ENCODE assay signal across 10 cellular contexts in the genomic region with DNA sequence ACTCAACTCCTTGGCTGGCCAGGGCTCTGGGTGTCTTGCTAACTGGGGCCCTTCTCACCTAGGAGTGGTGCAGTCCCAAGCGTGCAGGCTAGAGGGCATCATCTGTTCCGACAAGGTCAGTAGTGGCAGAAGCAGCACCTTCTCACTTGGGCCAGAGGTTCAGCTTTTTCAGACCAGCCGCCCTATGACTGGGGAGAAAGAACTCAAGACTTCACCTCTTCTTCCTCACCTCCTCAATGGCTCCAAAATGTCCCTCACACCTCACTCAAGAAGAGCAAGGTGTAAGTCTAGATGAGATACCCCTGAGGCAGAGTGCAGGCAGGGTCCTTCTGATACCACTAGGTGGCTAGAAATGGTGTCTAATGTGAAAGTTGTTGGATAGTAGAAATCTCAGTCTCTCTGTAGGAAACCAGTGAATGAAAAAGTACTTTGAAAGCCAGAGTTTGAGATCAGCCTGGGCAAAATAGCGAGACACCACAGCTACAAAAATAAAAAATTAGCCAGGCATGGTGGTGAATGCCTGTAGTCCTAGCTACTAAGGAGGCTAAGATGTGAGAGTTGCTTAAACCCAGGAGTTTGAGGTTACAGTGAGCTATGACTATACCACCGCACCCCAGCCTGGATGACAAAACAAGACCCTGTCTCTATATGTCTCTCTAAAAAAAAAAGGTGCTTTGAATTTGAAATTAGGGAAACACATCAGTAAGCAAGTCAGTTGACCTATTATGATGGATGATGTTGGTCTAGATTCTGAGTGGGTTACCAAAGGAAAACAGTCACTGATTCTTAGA. TPM values are rescaled to one million over a fixed set of nuclear protein-coding genes. Genes with fewer than 3 reads are reported as not detected.
DNase-seq lines count a peak whose midpoint lies in the region; ATAC-seq, FAIRE-seq and TF ChIP-seq lines count a peak whose summit lies in the region.
"Had no signal": no experiment of that assay in that cellular context is flagged by ENCODE, and none has a peak within 500 bp of the region (broad histone marks: within the 10 kb centered on the region; RNA-seq: fewer than 3 reads in every experiment).

No MANE protein-coding gene starts in this region.

- H3K27ac ChIP-seq in CD8-positive, alpha-beta T cell (ENCODE audit: low read depth, low read length) = no peak overlapping the region
- H3K27ac ChIP-seq in GM23248 = no peak overlapping the region
- H3K27ac ChIP-seq in WERI-Rb-1 = no peak overlapping the region
- H3K27ac ChIP-seq in HepG2 (ENCODE audit: extremely low read length, insufficient read depth, low read length) = no peak overlapping the region

- H3K4me2 ChIP-seq in GM23248 (ENCODE audit: unreplicated experiment) = no peak overlapping the region
- no peak overlapping the region for H3K4me2 ChIP-seq in HepG2 (ENCODE audit: low read depth, low read length)

- no peak overlapping the region for H3K4me3 Mint-ChIP-seq in CD8-positive, alpha-beta T cell

- TF ChIP-seq CTCF in CD8-positive, alpha-beta T cell (IDR thresholded peaks at IDR 0.05) = peak; percentile 33
- TF ChIP-seq CTCF in WERI-Rb-1 (IDR thresholded peaks at IDR 0.05; ENCODE audit: low read depth, low read length) (peak; percentile 40; the same call in 1 of the 2 replicates), HepG2 (CRISPR knock-in tag; IDR thresholded peaks at IDR 0.05) (peak; percentile 20; the same call in 1 of the 2 replicates)

- no peaks in the 10 kb centered on the region for H3K36me3 ChIP-seq in CD8-positive, alpha-beta T cell (ENCODE audit: insufficient read depth, low read length)
- no peaks in the 10 kb centered on the region for H3K36me3 ChIP-seq in GM23248 (ENCODE audit: low read depth)
- no peaks in the 10 kb centered on the region for H3K36me3 ChIP-seq in WERI-Rb-1
- no peaks in the 10 kb centered on the region for H3K36me3 ChIP-seq in HepG2 (replicated peaks in 1 of 2; ENCODE audit: control insufficient read depth in 1 of 2, insufficient read depth in 2 of 2, low read length in 2 of 2)

- no peaks in the 10 kb centered on the region for H3K36me3 Mint-ChIP-seq in CD8-positive, alpha-beta T cell

- H3K9ac ChIP-seq in GM23248 (no peak overlapping the region), HepG2 (ENCODE audit: insufficient read depth, low read depth, low read length) (no peak overlapping the region)

- H3K4me1 Mint-ChIP-seq in CD8-positive, alpha-beta T cell (ENCODE audit: low read depth) = peaks cover 13% of the 10 kb centered on the region

- peaks cover 2% of the 10 kb centered on the region for H3K9me3 Mint-ChIP-seq in CD8-positive, alpha-beta T cell

- H3K4me1 ChIP-seq in CD8-positive, alpha-beta T cell (ENCODE audit: insufficient read depth, low read length) = peaks cover 4% of the 10 kb centered on the region
- H3K4me1 ChIP-seq in GM23248 (ENCODE audit: insufficient read depth) = no peaks in the 10 kb centered on the region
- H3K4me1 ChIP-seq in HepG2 (ENCODE audit: insufficient read depth, low read length) = no peaks in the 10 kb centered on the region

- ATAC-seq in CD8-positive, alpha-beta T cell = peak; percentile 55
- ATAC-seq in HepG2 (peak; percentile 77), HG02763 (IDR thresholded peaks at IDR 0.05; ENCODE audit: unreplicated experiment) (no peak), GM21619 (IDR thresholded peaks at IDR 0.05; ENCODE audit: unreplicated experiment) (no peak)

- H3K27me3 Mint-ChIP-seq in CD8-positive, alpha-beta T cell (ENCODE audit: low read depth) = no peaks in the 10 kb centered on the region

- H4K20me1 ChIP-seq in GM23248 (ENCODE audit: insufficient read depth) = no peaks in the 10 kb centered on the region
- no peaks in the 10 kb centered on the region for H4K20me1 ChIP-seq in HepG2 (ENCODE audit: insufficient read depth, low read length)

- intact Hi-C loops in CD8-positive, alpha-beta T cell (cut with DNase I, micrococcal nuclease) = loop anchor here in 1 of 2 experiments (2.0 to 5.0 kb wide), 2 partner anchors 45 to 124 kb away; no protein-coding TSS in a partner anchor
- intact Hi-C loops in HepG2 (cut with micrococcal nuclease; ENCODE audit: unreplicated experiment) = no loop called here

- H3K27ac Mint-ChIP-seq in CD8-positive, alpha-beta T cell = no peak overlapping the region

- no peaks in the 10 kb centered on the region for H3K79me2 ChIP-seq in GM23248 (ENCODE audit: insufficient read depth)
- H3K79me2 ChIP-seq in HepG2 (ENCODE audit: insufficient read depth, low read length) = no peaks in the 10 kb centered on the region

- no peak for TF ChIP-seq POLR2A in HepG2 (IDR thresholded peaks at IDR 0.05; ENCODE audit: insufficient read depth in 1 of 2, low read depth in 2 of 2, low read length in 2 of 2)

- H3K9me2 ChIP-seq in GM23248 (ENCODE audit: insufficient read depth) = no peaks in the 10 kb centered on the region

- BruUV-seq in HepG2 (replicated peaks; lab: Mats Ljungman, UMichigan) = no TSS peak

- no peaks in the 10 kb centered on the region for H3K9me3 ChIP-seq in CD8-positive, alpha-beta T cell (ENCODE audit: low read length)
- H3K9me3 ChIP-seq in GM23248 (ENCODE audit: low read depth) (no peaks in the 10 kb centered on the region), WERI-Rb-1 (ENCODE audit: severe bottlenecking) (peaks cover 19% of the 10 kb centered on the region), HepG2 (ENCODE audit: low read length) (no peaks in the 10 kb centered on the region; the same call in 1 of the 2 replicates)

- peak in 2 of 7 experiments; percentile 16 to 24 for DNase-seq in CD8-positive, alpha-beta T cell
- DNase-seq in GM23248 (peak; percentile 31), WERI-Rb-1 (peak; percentile 40), HepG2 (ENCODE audit: low spot score) (peak; percentile 5), dedifferentiated amniotic fluid mesenchymal stem cell (ENCODE audit: extremely low spot score) (no peak), medulla oblongata (ENCODE audit: extremely low spot score) (no peak)
- DNase-seq: NK-92 treated with Interleukin-12 subunit alpha and Interleukin-12 subunit beta, amount 100 ng/mL, for 24 hours had no signal

- no peak for TF ChIP-seq EP300 in HepG2 (IDR thresholded peaks at IDR 0.05; ENCODE audit: low read depth in 2 of 2, low read length in 2 of 2)
- TF ChIP-seq EP300 in HepG2 (CRISPR knock-in tag; IDR thresholded peaks at IDR 0.05; ENCODE audit: borderline replicate concordance) = no peak

- H3F3A ChIP-seq in GM23248 (ENCODE audit: insufficient read depth) = peaks cover 5% of the 10 kb centered on the region; the same call in 1 of the 2 replicates

- H3K27me3 ChIP-seq in CD8-positive, alpha-beta T cell (ENCODE audit: insufficient read depth, low read length) = no peaks in the 10 kb centered on the region
- H3K27me3 ChIP-seq in GM23248 (replicated peaks; ENCODE audit: insufficient read depth) = 0 out of 2 replicates have a peak, but pooled peaks cover 3% of the 10 kb centered on the region
- peaks cover 89% of the 10 kb centered on the region for H3K27me3 ChIP-seq in WERI-Rb-1 (ENCODE audit: insufficient read depth, low read depth, severe bottlenecking)
- H3K27me3 ChIP-seq in HepG2 (ENCODE audit: control insufficient read depth in 1 of 2, insufficient read depth in 2 of 2, low read length in 2 of 2) = peaks cover 0 to 3% of the 10 kb centered on the region in 2 experiments; a peak in 2 of 5 replicates

- CTCF ChIA-PET in CD8-positive, alpha-beta T cell (lab: Charles Lee) = interaction anchor here (0.7 to 4.5 kb wide), 20 partner anchors 8 to 130 kb away, joined by 3 to 23 read pairs (median 5); partner anchors contain the start of gene IL20
- CTCF ChIA-PET in HepG2 (lab: Yijun Ruan, JAX; ENCODE audit: low intra/inter-chr PET ratio, low total read pairs) = interaction anchor here (0.7 to 1.4 kb wide), 2 partner anchors 122 to 126 kb away, joined by 3 to 4 read pairs; no protein-coding TSS in a partner anchor

- in situ Hi-C loops in GM23248 (cut with MboI) (no loop called here), HepG2 (cut with HindIII; ENCODE audit: extremely low pct_ligation_motif_present, low pct_unique_long_range_greater_than_20kb) (no loop called here)

- no peak overlapping the region for H3K4me3 ChIP-seq in CD8-positive, alpha-beta T cell (ENCODE audit: low read depth, low read length)
- no peak overlapping the region for H3K4me3 ChIP-seq in GM23248
- no peak overlapping the region for H3K4me3 ChIP-seq in WERI-Rb-1 (ENCODE audit: low read depth, low read length)
- no peak overlapping the region for H3K4me3 ChIP-seq in HepG2 (replicated peaks in 1 of 3; ENCODE audit: insufficient read depth in 1 of 3, low read depth in 2 of 3, low read length in 3 of 3)

- no peak overlapping the region for H2AFZ ChIP-seq in GM23248
- no peak overlapping the region for H2AFZ ChIP-seq in HepG2 (ENCODE audit: low read length)

- no peak for TF ChIP-seq RAD21 in HepG2 (CRISPR knock-in tag; IDR thresholded peaks at IDR 0.05)

- FAIRE-seq in HepG2 (lab: Jason Lieb, UNC) = no peak

- POLR2A ChIA-PET in CD8-positive, alpha-beta T cell (lab: Charles Lee) = no interaction called here
- POLR2A ChIA-PET in HepG2 (lab: Yijun Ruan, JAX) = no interaction called here

- 79 to 82% methylated on average over 5 of the region's 5 CpGs for WGBS in GM23248 (ENCODE audit: low coverage in 1 of 2, low lambda C conversion rate in 2 of 2, missing lambda C conversion rate in 2 of 2), 2 experiments
- WGBS in HepG2 (ENCODE audit: low lambda C conversion rate) = 17% methylated on average over 5 of the region's 5 CpGs

RNA-seq across cellular contexts. Expression of gene IL20, which starts 8.6 kb away (rescaled TPM):
- not detected for total RNA-seq in CD8-positive, alpha-beta T cell
- total RNA-seq in GM23248 (2014; rRNA removed; shearing (Covaris generic)) = 0.25 TPM in 1 of 2 replicates, not detected in the other
- not detected in 2 replicates for polyA plus RNA-seq in GM23248 (2016; fragmentation: Nextera tagmentation; extraction: Ambion mirVana)
- total RNA-seq in HepG2 (2016; rRNA removed; fragmentation: Illumina TruSeq; extraction: Trizol) = not detected in 2 replicates
- not detected in 2 replicates for total RNA-seq in HepG2 (2016; cell fraction: cytosol; rRNA removed; fragmentation: Illumina TruSeq; extraction: Trizol; ENCODE audit: low read depth)
- not detected in 2 replicates for total RNA-seq in HepG2 (2016; cell fraction: insoluble cytoplasmic fraction; rRNA removed; fragmentation: Illumina TruSeq; extraction: Trizol)
- not detected in 2 replicates for total RNA-seq in HepG2 (2016; cell fraction: membrane; rRNA removed; fragmentation: Illumina TruSeq; extraction: Trizol)
- total RNA-seq in HepG2 (2016; cell fraction: nucleus; rRNA removed; fragmentation: Illumina TruSeq; extraction: Trizol) = not detected in 2 replicates
- 0.05 TPM in 1 of 2 replicates, not detected in the other for polyA plus RNA-seq in HepG2 (2011; rRNA removed)
- polyA plus RNA-seq in HepG2 (2011; cell fraction: cytosol; rRNA removed) = not detected in 2 replicates
- not detected in 2 replicates for polyA plus RNA-seq in HepG2 (2011; cell fraction: nucleus; rRNA removed)
- polyA plus RNA-seq in HepG2 (2012) = not detected in 2 replicates
- polyA plus RNA-seq in HepG2 (2016; cell fraction: cytosol; fragmentation: Illumina TruSeq; extraction: Trizol; ENCODE audit: low read depth) = not detected in 2 replicates
- polyA plus RNA-seq in HepG2 (2016; cell fraction: insoluble cytoplasmic fraction; fragmentation: Illumina TruSeq; extraction: Trizol; ENCODE audit: low read depth) = not detected in 2 replicates
- polyA plus RNA-seq in HepG2 (2016; cell fraction: membrane; fragmentation: Illumina TruSeq; extraction: Trizol; ENCODE audit: low read depth) = not detected in 2 replicates
- polyA plus RNA-seq in HepG2 (2016; cell fraction: nucleus; fragmentation: Illumina TruSeq; extraction: Trizol; ENCODE audit: insufficient read depth, low read depth) = not detected in 2 replicates
- polyA minus RNA-seq in HepG2 (2011; rRNA and poly(A)+ RNA removed; ENCODE audit: low replicate concordance) = not detected in 2 replicates
- not detected in 2 replicates for polyA minus RNA-seq in HepG2 (2011; cell fraction: cytosol; rRNA and poly(A)+ RNA removed)
- polyA minus RNA-seq in HepG2 (2011; cell fraction: nucleus; rRNA and poly(A)+ RNA removed) = not detected in 2 replicates
- total RNA-seq: mesenteric fat pad had no signal

RNA-seq across cellular contexts. Expression of gene IL24, which starts 40.4 kb away (rescaled TPM):
- not detected for total RNA-seq in CD8-positive, alpha-beta T cell
- total RNA-seq in GM23248 (2014; rRNA removed; shearing (Covaris generic)) = 2.4 TPM in 1 of 2 replicates, not detected in the other
- polyA plus RNA-seq in GM23248 (2016; fragmentation: Nextera tagmentation; extraction: Ambion mirVana) (0.49 and 0.52 TPM in 2 replicates), HepG2 (2011; rRNA removed) (not detected in 2 replicates)
- total RNA-seq in HepG2 (2016; rRNA removed; fragmentation: Illumina TruSeq; extraction: Trizol) = not detected in 2 replicates
- total RNA-seq in HepG2 (2016; cell fraction: cytosol; rRNA removed; fragmentation: Illumina TruSeq; extraction: Trizol; ENCODE audit: low read depth) = not detected in 2 replicates
- total RNA-seq in HepG2 (2016; cell fraction: insoluble cytoplasmic fraction; rRNA removed; fragmentation: Illumina TruSeq; extraction: Trizol) = not detected in 2 replicates
- not detected in 2 replicates for total RNA-seq in HepG2 (2016; cell fraction: membrane; rRNA removed; fragmentation: Illumina TruSeq; extraction: Trizol)
- not detected in 2 replicates for total RNA-seq in HepG2 (2016; cell fraction: nucleus; rRNA removed; fragmentation: Illumina TruSeq; extraction: Trizol)
- not detected in 2 replicates for polyA plus RNA-seq in HepG2 (2011; cell fraction: cytosol; rRNA removed)
- not detected in 2 replicates for polyA plus RNA-seq in HepG2 (2011; cell fraction: nucleus; rRNA removed)
- polyA plus RNA-seq in HepG2 (2012) = not detected in 2 replicates
- polyA plus RNA-seq in HepG2 (2016; cell fraction: cytosol; fragmentation: Illumina TruSeq; extraction: Trizol; ENCODE audit: low read depth) = not detected in 2 replicates
- polyA plus RNA-seq in HepG2 (2016; cell fraction: insoluble cytoplasmic fraction; fragmentation: Illumina TruSeq; extraction: Trizol; ENCODE audit: low read depth) = not detected in 2 replicates
- not detected in 2 replicates for polyA plus RNA-seq in HepG2 (2016; cell fraction: membrane; fragmentation: Illumina TruSeq; extraction: Trizol; ENCODE audit: low read depth)
- not detected in 2 replicates for polyA plus RNA-seq in HepG2 (2016; cell fraction: nucleus; fragmentation: Illumina TruSeq; extraction: Trizol; ENCODE audit: insufficient read depth, low read depth)
- polyA minus RNA-seq in HepG2 (2011; rRNA and poly(A)+ RNA removed; ENCODE audit: low replicate concordance) = 0.12 TPM in 1 of 2 replicates, not detected in the other
- polyA minus RNA-seq in HepG2 (2011; cell fraction: cytosol; rRNA and poly(A)+ RNA removed) = not detected in 2 replicates
- polyA minus RNA-seq in HepG2 (2011; cell fraction: nucleus; rRNA and poly(A)+ RNA removed) = not detected in 2 replicates
- total RNA-seq: mesenteric fat pad had no signal

Comparison
In these comparisons a context has a peak if more than half of its experiments do, and no peak if none do; other contexts are left out.
1. ATAC-seq: peak in CD8-positive, alpha-beta T cell (single experiment) and HepG2 (single experiment); none in HG02763 (single experiment) and GM21619 (single experiment).
2. DNase-seq: peak in GM23248 (single experiment), WERI-Rb-1 (single experiment) and HepG2 (single experiment); none in dedifferentiated amniotic fluid mesenchymal stem cell (single experiment) and medulla oblongata (single experiment).
3. Peak in every context shown above with its lines, with median percentiles within 50 percentile points of each other: CTCF ChIP-seq.